8 cellular contexts compared by ENCODE assay signal in the genomic region with DNA sequence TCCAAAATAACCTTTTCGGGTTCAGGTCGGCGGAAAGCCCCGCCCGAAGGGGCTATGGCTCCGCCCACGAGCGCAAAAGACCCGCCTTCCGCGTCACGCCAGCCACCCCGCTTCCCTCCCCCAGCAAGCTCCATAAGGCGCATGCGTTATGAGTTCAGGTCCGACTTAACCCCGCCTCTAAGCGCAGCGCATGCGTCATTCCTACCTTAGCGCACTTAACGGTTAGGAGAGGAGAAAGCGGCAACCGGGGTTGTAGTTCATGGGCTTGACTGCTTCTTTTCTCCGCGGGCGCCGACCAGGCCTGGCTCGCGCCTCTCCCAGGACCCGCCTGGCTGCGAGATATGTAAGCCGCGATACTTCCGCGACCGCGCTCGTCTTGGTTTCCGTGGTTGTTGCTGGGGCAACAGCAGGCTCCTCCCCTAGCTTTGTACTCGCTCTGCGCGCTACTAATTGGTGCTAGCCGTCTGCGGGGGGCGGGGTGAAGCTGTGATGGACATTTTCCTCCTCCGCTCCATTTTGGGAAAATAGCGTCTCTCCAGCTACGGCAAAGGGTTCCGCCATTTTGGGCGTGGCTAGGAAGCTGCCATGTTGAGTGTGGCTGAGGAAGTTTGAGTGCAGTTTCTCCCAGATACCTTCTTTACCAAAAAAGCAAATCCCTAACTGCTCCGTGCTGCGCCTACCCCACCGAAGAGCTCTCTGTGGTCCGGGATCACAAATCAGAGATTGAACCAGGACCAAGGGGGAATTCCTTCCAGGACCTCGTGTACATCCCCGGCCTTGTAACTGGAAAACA.
DNase-seq lines count a peak whose midpoint lies in the region; ATAC-seq lines count a peak whose summit lies in the region.

A gene with protein sequence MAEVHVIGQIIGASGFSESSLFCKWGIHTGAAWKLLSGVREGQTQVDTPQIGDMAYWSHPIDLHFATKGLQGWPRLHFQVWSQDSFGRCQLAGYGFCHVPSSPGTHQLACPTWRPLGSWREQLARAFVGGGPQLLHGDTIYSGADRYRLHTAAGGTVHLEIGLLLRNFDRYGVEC (minus strand): TSS at position 397 of the 793 bp plus-strand sequence. CDS start 630 bp downstream, outside the sequence.

- peaks cover 23% of the 10 kb centered on the region for H3K36me3 Mint-ChIP-seq in central memory CD8-positive, alpha-beta T cell (ENCODE audit: insufficient read depth)

- H3K27ac Mint-ChIP-seq in central memory CD8-positive, alpha-beta T cell (ENCODE audit: low read depth): peak within 1 kb of the TSS; percentile 99

- ATAC-seq in GM19023 (IDR thresholded peaks at IDR 0.05; ENCODE audit: unreplicated experiment): peak; percentile 82
- peak; percentile 90 for ATAC-seq in HG03280 (IDR thresholded peaks at IDR 0.05; ENCODE audit: unreplicated experiment)
- peak; percentile 95 for ATAC-seq in central memory CD8-positive, alpha-beta T cell (replicated peaks; ENCODE audit: extremely low read depth, poor library complexity, severe bottlenecking)

- no peaks in the 10 kb centered on the region for H3K27me3 Mint-ChIP-seq in central memory CD8-positive, alpha-beta T cell

- H3K4me3 Mint-ChIP-seq in central memory CD8-positive, alpha-beta T cell: peak within 1 kb of the TSS; percentile 85

- H3K9me3 Mint-ChIP-seq in central memory CD8-positive, alpha-beta T cell: no peaks in the 10 kb centered on the region

- peaks cover 32% of the 10 kb centered on the region for H3K4me1 Mint-ChIP-seq in central memory CD8-positive, alpha-beta T cell

- peak; percentile 97 for DNase-seq in AG08396 (ENCODE audit: low spot score)
- DNase-seq in NCI-H345 treated with DMSO at 0.1 percent for 48 hours (lab: John Stamatoyannopoulos, UW; ENCODE audit: unreplicated experiment): peak; percentile 92
- peak; percentile 91 to 95 (median 92) for DNase-seq in activated CD4-positive, CD25-positive, alpha-beta regulatory T cell (lab: John Stamatoyannopoulos, UW)
- DNase-seq in central memory CD8-positive, alpha-beta T cell (ENCODE audit: low spot score in 2 of 2): peak; percentile 96 to 98
- DNase-seq in iris pigment epithelial cell (ENCODE audit: low read depth): peak; percentile 98
- peak; percentile 92 to 97 for DNase-seq in stimulated activated CD4-positive, alpha-beta T cell treated with anti-CD3 and anti-CD28 coated beads, Interleukin-12 subunit alpha, Interleukin-12 subunit beta, amount 100 ng/mL, for 24 hours (ENCODE audit: low read depth in 2 of 2)

Comparison
In these comparisons a context has a peak if more than half of its experiments do, and no peak if none do; other contexts are left out.
1. Peak in every context shown above with its lines: DNase-seq and ATAC-seq.